Comparison of ENCODE assay signal across 8 cellular contexts in the genomic region with DNA sequence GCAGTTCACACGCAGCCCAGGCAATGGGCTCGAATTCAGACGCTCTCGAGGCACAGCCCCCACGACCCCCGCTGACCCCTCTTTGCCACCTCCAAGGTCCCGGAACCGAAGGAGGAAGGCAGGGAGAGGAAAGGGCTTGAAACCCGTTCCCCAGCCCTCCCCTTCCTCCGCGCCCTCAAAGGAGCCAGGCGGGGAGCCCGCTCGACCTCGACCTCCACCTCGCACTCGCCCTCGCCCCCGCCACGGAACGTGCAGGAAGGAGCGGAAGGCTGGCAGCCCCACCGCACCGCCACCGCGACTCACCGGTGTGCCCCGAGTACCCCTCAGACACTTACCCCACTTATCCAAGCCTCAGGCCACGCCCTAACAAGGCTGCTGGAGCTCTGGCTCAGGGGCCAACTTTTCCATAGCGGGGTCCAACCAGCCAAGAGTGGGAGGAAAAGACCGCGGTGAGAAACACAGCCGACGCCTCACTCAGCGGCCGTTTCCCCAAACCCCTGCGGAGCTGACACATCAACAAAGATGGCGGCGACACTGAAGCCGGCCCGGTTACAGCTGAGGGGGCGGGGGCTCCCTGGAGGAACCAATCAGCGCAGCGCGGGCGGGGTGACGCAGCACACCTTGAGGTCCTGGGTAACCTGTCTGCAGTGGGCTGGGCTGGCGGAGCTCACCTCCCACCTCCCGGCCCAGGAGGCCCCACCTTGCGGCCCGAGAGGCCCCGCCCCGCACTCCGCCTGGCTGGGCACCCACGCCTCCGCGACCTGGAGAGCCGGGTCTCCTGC. TPM values are rescaled to one million over a fixed set of nuclear protein-coding genes. Genes with fewer than 3 reads are reported as not detected.
A peak's percentile ranks its signal among the peaks of the same experiment; 100 is the strongest.
DNase-seq lines count a peak whose midpoint lies in the region; ATAC-seq and TF ChIP-seq lines count a peak whose summit lies in the region.

A gene (minus strand): TSS at position 524 of the 782 bp plus-strand sequence. CDS start 10,935 bp downstream, outside the sequence.

- H3F3A ChIP-seq in MM.1S (ENCODE audit: insufficient read depth, low read length) = peaks cover 11% of the 10 kb centered on the region
- no peaks in the 10 kb centered on the region for H3F3A ChIP-seq in neural progenitor cell (ENCODE audit: low read depth)

- H2AFZ ChIP-seq in MM.1S (ENCODE audit: low read length) (peak within 1 kb of the TSS; percentile 90), neural progenitor cell (replicated peaks) (peak within 1 kb of the TSS; percentile 89)

- H3K27me3 Mint-ChIP-seq in neural progenitor cell (ENCODE audit: insufficient read depth, low read depth) = no peaks in the 10 kb centered on the region

- peaks cover under 1% of the 10 kb centered on the region for H3K9me3 Mint-ChIP-seq in neural progenitor cell

- ATAC-seq in foreskin keratinocyte = peak; percentile 99

- no peak for TF ChIP-seq CTCF in MM.1S (IDR thresholded peaks at IDR 0.05; ENCODE audit: low read length)
- TF ChIP-seq CTCF in foreskin keratinocyte (conservative IDR thresholded peaks at IDR 0.05) = no peak
- TF ChIP-seq CTCF in neural progenitor cell (IDR thresholded peaks at IDR 0.05) = no peak

- H3K36me3 ChIP-seq in MM.1S (replicated peaks; ENCODE audit: insufficient read depth, low read length) (peaks cover 3% of the 10 kb centered on the region), SJSA1 (peaks cover 5% of the 10 kb centered on the region), neural progenitor cell (no peaks in the 10 kb centered on the region)

- H3K4me3 ChIP-seq in MM.1S (ENCODE audit: low read length) (peak within 1 kb of the TSS; percentile 91), SJSA1 (peak within 1 kb of the TSS; percentile 85), neural progenitor cell (peak within 1 kb of the TSS; percentile 64)

- H3K4me2 ChIP-seq in MM.1S (ENCODE audit: low read depth, low read length) = peak within 1 kb of the TSS; percentile 88
- H3K4me2 ChIP-seq in neural progenitor cell = peak within 1 kb of the TSS; percentile 86

- peak within 1 kb of the TSS; percentile 69 for H3K27ac ChIP-seq in MM.1S (ENCODE audit: low read length)
- peak within 1 kb of the TSS; percentile 64 for H3K27ac ChIP-seq in SJSA1
- peak within 1 kb of the TSS; percentile 91 for H3K27ac ChIP-seq in foreskin keratinocyte
- peak within 1 kb of the TSS; percentile 42 for H3K27ac ChIP-seq in neural progenitor cell

- H3K27ac Mint-ChIP-seq in neural progenitor cell = peak within 1 kb of the TSS; percentile 95

- H3K4me1 ChIP-seq in MM.1S (ENCODE audit: low read length) = peaks cover 10% of the 10 kb centered on the region
- peaks cover 17% of the 10 kb centered on the region for H3K4me1 ChIP-seq in SJSA1 (replicated peaks)
- peaks cover 8% of the 10 kb centered on the region for H3K4me1 ChIP-seq in foreskin keratinocyte
- peaks cover 11% of the 10 kb centered on the region for H3K4me1 ChIP-seq in neural progenitor cell

- H3K9me3 ChIP-seq in MM.1S (replicated peaks; ENCODE audit: insufficient read depth, low read length) = no peaks in the 10 kb centered on the region
- H3K9me3 ChIP-seq in SJSA1 (replicated peaks) = no peaks in the 10 kb centered on the region
- no peaks in the 10 kb centered on the region for H3K9me3 ChIP-seq in neural progenitor cell (ENCODE audit: low read depth)

- H3K9ac ChIP-seq in MM.1S (ENCODE audit: low read length) (peak within 1 kb of the TSS; percentile 97), neural progenitor cell (peak within 1 kb of the TSS; percentile 52)

- no peaks in the 10 kb centered on the region for H3K9me2 ChIP-seq in MM.1S (replicated peaks; ENCODE audit: insufficient read depth, low read length)

- peaks cover 17% of the 10 kb centered on the region for H3K4me1 Mint-ChIP-seq in neural progenitor cell

- DNase-seq in GDM1 (lab: John Stamatoyannopoulos, UW) (peak; percentile 86), HCEC 1CT (peak; percentile 80), MM.1S (peak; percentile 99), SJSA1 (ENCODE audit: low read depth in 1 of 2, low spot score in 2 of 2) (peak; percentile 82 to 88), foreskin keratinocyte (peak; percentile 87 to 92), neural progenitor cell (ENCODE audit: low spot score) (peak; percentile 98), stromal cell of bone marrow (ENCODE audit: low read depth) (peak; percentile 61)
- DNase-seq in activated naive CD4-positive, alpha-beta T cell treated with Interleukin-2 at 50 U/mL for 16 hours = peak; percentile 99

- H4K20me1 ChIP-seq in MM.1S (ENCODE audit: insufficient read depth, low read length) (no peaks in the 10 kb centered on the region), neural progenitor cell (ENCODE audit: low read depth) (no peaks in the 10 kb centered on the region)

- H3K27me3 ChIP-seq in MM.1S (replicated peaks; ENCODE audit: insufficient read depth, low read length) = no peaks in the 10 kb centered on the region
- H3K27me3 ChIP-seq in SJSA1 (replicated peaks) = peaks cover 6% of the 10 kb centered on the region; the same call in 1 of the 2 replicates
- no peaks in the 10 kb centered on the region for H3K27me3 ChIP-seq in foreskin keratinocyte
- peaks cover 18% of the 10 kb centered on the region for H3K27me3 ChIP-seq in neural progenitor cell

- peaks cover 4% of the 10 kb centered on the region for H3K36me3 Mint-ChIP-seq in neural progenitor cell

- peak within 1 kb of the TSS; percentile 99 for H3K4me3 Mint-ChIP-seq in neural progenitor cell

- H3K79me2 ChIP-seq in MM.1S (ENCODE audit: low read length) = peaks cover 51% of the 10 kb centered on the region
- peaks cover 47% of the 10 kb centered on the region for H3K79me2 ChIP-seq in neural progenitor cell (ENCODE audit: low read depth)

RNA-seq across cellular contexts. Expression of the gene that starts here (rescaled TPM):
- 7.7 and 11.9 TPM in 2 replicates for total RNA-seq in SJSA1 (2014; rRNA removed; shearing (Covaris generic))
- total RNA-seq in foreskin keratinocyte (13.9 and 14.6 TPM in 2 replicates), neural progenitor cell (ENCODE audit: low replicate concordance) (9.9 and 22.9 TPM in 2 replicates)
- 2.0 and 2.1 TPM in 2 replicates for polyA plus RNA-seq in foreskin keratinocyte

Comparison
In these comparisons a context has a peak if more than half of its experiments do, and no peak if none do; other contexts are left out.
1. Peak in every context shown above with its lines: DNase-seq, ATAC-seq, H3K4me3 ChIP-seq and H3K27ac ChIP-seq.